Comparison of ENCODE assay signal across 18 cellular contexts in genomic region chr4:123893746-123894095, GRCh38.
DNase-seq lines count a peak whose midpoint lies in the region; ATAC-seq and TF ChIP-seq lines count a peak whose summit lies in the region.
"Had no signal": no experiment of that assay in that cellular context is flagged by ENCODE, and none has a peak within 500 bp of the region (broad histone marks: within the 10 kb centered on the region; RNA-seq: fewer than 3 reads in every experiment).

No MANE protein-coding gene starts in this region.

- no peak for DNase-seq in heart right ventricle
- DNase-seq in cardiac septum (ENCODE audit: low spot score), result no peak
- peak; percentile 31 for DNase-seq in choroid plexus epithelial cell (ENCODE audit: low read depth)
- peak; percentile 66 for DNase-seq in kidney tubule cell (ENCODE audit: low spot score)
- no peak for DNase-seq in activated naive CD4-positive, alpha-beta T cell treated with Interleukin-2 at 50 U/mL for 16 hours
- DNase-seq in midbrain (lab: John Stamatoyannopoulos, UW), result no peak
- DNase-seq: activated CD4-positive, alpha-beta T cell treated with anti-CD3 and anti-CD28 coated beads for 36 hours; C1 segment of cervical spinal cord; Calu3; endodermal cell; MG63; NCI-H1436; NCI-H526 had no signal

- H3K27me3 ChIP-seq in heart right ventricle, result no peaks in the 10 kb centered on the region
- no peaks in the 10 kb centered on the region for H3K27me3 ChIP-seq in skeletal muscle tissue (ENCODE audit: control insufficient read depth in 3 of 3, insufficient read depth in 3 of 3, low read length in 3 of 3)
- H3K27me3 ChIP-seq: MG63 had no signal

- ATAC-seq in heart right ventricle (no peak), HG02759 (IDR thresholded peaks at IDR 0.05; ENCODE audit: unreplicated experiment) (no peak)
- ATAC-seq: activated CD4-positive, alpha-beta T cell treated with anti-CD3 and anti-CD28 coated beads for 36 hours had no signal

- H3K27ac ChIP-seq in heart right ventricle, result peak overlapping the region; percentile 35 to 80 (median 62)
- peak overlapping the region; percentile 1 for H3K27ac ChIP-seq in skeletal muscle tissue (ENCODE audit: low read depth, low read length)
- H3K27ac ChIP-seq: HL-60, prostate gland had no signal

- intact Hi-C loops in heart right ventricle (cut with DNase I) (loop anchor here in 1 of 10 donors (5.0 kb wide), 1 partner anchor 146 kb away; no protein-coding TSS in a partner anchor), cardiac septum (cut with DNase I) (loop anchor here (10.0 kb wide), 1 partner anchor 109 kb away; no protein-coding TSS in a partner anchor)

- peak overlapping the region in 1 of 3 donors; percentile 3 for H3K9ac ChIP-seq in skeletal muscle tissue (ENCODE audit: low read depth in 1 of 3, low read length in 3 of 3)

- no peak overlapping the region for H3K4me3 ChIP-seq in heart right ventricle
- H3K4me3 ChIP-seq in choroid plexus epithelial cell (ENCODE audit: low read depth, low read length), result no peak overlapping the region
- no peak overlapping the region for H3K4me3 ChIP-seq in skeletal muscle tissue (ENCODE audit: low read length in 3 of 3)
- H3K4me3 ChIP-seq: coronary artery, MG63, prostate gland had no signal

- H3K4me1 ChIP-seq in heart right ventricle (peaks cover 3 to 49% (median 34%) of the 10 kb centered on the region in 9 donors), skeletal muscle tissue (ENCODE audit: control insufficient read depth in 3 of 3, insufficient read depth in 3 of 3, low read length in 3 of 3) (peaks cover 3 to 14% (median 9%) of the 10 kb centered on the region in 3 donors)
- H3K4me1 ChIP-seq: prostate gland had no signal

- no peak for TF ChIP-seq CTCF in heart right ventricle (IDR thresholded peaks at IDR 0.05)
- no peak for TF ChIP-seq CTCF in choroid plexus epithelial cell (conservative IDR thresholded peaks at IDR 0.05; ENCODE audit: low read depth, low read length)

- 70 to 79% methylated on average over 1 of the region's 1 CpG for WGBS in heart right ventricle, 2 donors

- H3K9me3 ChIP-seq in heart right ventricle, result no peaks in the 10 kb centered on the region
- no peaks in the 10 kb centered on the region for H3K9me3 ChIP-seq in skeletal muscle tissue (ENCODE audit: control insufficient read depth in 3 of 3, low read length in 3 of 3)
- H3K9me3 ChIP-seq: MG63, prostate gland had no signal

- no peaks in the 10 kb centered on the region for H3K36me3 ChIP-seq in heart right ventricle
- no peaks in the 10 kb centered on the region for H3K36me3 ChIP-seq in skeletal muscle tissue (ENCODE audit: control insufficient read depth in 3 of 3, insufficient read depth in 3 of 3, low read length in 3 of 3)
- H3K36me3 ChIP-seq: MG63, prostate gland had no signal

Comparison
In these comparisons a context has a peak if more than half of its experiments do, and no peak if none do; other contexts are left out.
1. DNase-seq: peak in choroid plexus epithelial cell (single experiment) and kidney tubule cell (single experiment); none in heart right ventricle (0 of 2), cardiac septum (single experiment), activated naive CD4-positive, alpha-beta T cell treated with Interleukin-2 at 50 U/mL for 16 hours (single experiment) and midbrain (single experiment).